14 cellular contexts compared by ENCODE assay signal in the genomic region with DNA sequence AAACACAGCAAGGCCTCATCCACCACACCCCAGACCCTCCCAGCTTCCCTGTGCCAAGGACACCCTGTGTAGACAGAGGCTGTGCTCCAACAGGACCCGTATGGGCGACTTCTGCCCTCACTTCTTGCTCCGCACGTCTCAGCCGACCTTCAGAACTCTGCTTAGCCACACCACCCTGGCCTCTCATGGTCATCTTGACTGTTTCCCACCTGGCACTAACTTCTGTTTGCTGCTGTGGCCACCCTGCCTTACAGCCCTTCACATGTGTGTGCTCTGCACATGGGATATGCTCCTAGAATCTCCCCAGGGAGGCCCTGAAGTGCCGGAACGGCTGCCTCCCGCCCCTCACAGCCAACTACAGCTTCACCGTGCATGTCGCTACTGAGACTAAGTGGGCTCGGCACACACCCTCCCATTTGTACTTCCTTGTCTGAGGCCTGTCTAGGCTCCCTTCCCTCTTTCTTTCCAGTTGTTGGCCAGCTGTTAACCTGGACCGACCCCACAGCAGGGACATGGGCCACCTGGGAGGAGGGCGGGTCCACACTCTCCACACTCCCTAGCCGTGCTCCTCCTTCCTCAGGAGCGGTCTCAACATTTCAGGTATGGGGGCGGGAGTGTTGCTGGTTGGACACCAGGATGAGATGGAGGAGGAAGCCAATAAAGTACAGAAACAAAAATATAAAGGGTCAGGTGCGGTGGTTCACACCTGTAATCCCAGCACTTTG.
DNase-seq lines count a peak whose midpoint lies in the region; ATAC-seq and TF ChIP-seq lines count a peak whose summit lies in the region.
"Had no signal": no experiment of that assay in that cellular context is flagged by ENCODE, and none has a peak within 500 bp of the region (broad histone marks: within the 10 kb centered on the region; RNA-seq: fewer than 3 reads in every experiment).

No MANE protein-coding gene starts in this region.

- peaks cover 19% of the 10 kb centered on the region for H3K36me3 Mint-ChIP-seq in HFFc6 (ENCODE audit: low read depth)
- peaks cover 78% of the 10 kb centered on the region for H3K36me3 Mint-ChIP-seq in dendritic cell treated with granulocyte-macrophage colony-stimulating factor and Interleukin-4, amounts not matched to agents 40 ng/mL and 50 ng/mL, for 4 days (ENCODE audit: low read depth)

- H3K9me3 Mint-ChIP-seq in HFFc6: no peaks in the 10 kb centered on the region
- H3K9me3 Mint-ChIP-seq in dendritic cell treated with granulocyte-macrophage colony-stimulating factor and Interleukin-4, amounts not matched to agents 40 ng/mL and 50 ng/mL, for 4 days: no peaks in the 10 kb centered on the region
- H3K9me3 Mint-ChIP-seq: naive B cell had no signal

- peaks cover 22% of the 10 kb centered on the region for H3K4me1 Mint-ChIP-seq in HFFc6 (ENCODE audit: low read depth)
- H3K4me1 Mint-ChIP-seq in dendritic cell treated with granulocyte-macrophage colony-stimulating factor and Interleukin-4, amounts not matched to agents 40 ng/mL and 50 ng/mL, for 4 days (ENCODE audit: low read depth): peaks cover 75% of the 10 kb centered on the region

- no peaks in the 10 kb centered on the region for H3K27me3 ChIP-seq in sigmoid colon

- 69 to 76% methylated on average over 17 of the region's 17 CpGs for whole genome bisulfite sequencing in sigmoid colon, 2 donors

- TF ChIP-seq CTCF in HFFc6 (IDR thresholded peaks at IDR 0.05) (no peak), sigmoid colon (IDR thresholded peaks at IDR 0.05) (no peak)

- H3K36me3 ChIP-seq in sigmoid colon: peaks cover 0 to 31% (median 7%) of the 10 kb centered on the region in 4 donors

- H3K27ac Mint-ChIP-seq in HFFc6: peak overlapping the region; percentile 47; the same call in 1 of the 2 replicates
- H3K27ac Mint-ChIP-seq in dendritic cell treated with granulocyte-macrophage colony-stimulating factor and Interleukin-4, amounts not matched to agents 40 ng/mL and 50 ng/mL, for 4 days: peak overlapping the region; percentile 95

- DNase-seq in NCI-H187 (lab: John Stamatoyannopoulos, UW) (peak; percentile 26 to 55), NCI-H187 treated with DMSO at 0.1 percent for 48 hours (lab: John Stamatoyannopoulos, UW) (no peak), HFFc6 (no peak), sigmoid colon (peak; percentile 60), inferior parietal cortex (ENCODE audit: extremely low spot score) (no peak)
- DNase-seq: 8988T; amygdala; COR-L47; effector CD8-positive, alpha-beta T cell; naive B cell; right cardiac atrium had no signal

- peaks cover 0 to 6% (median 0%) of the 10 kb centered on the region in 4 donors for H3K4me1 ChIP-seq in sigmoid colon

- H3K27me3 Mint-ChIP-seq in HFFc6 (ENCODE audit: insufficient read depth): peaks cover 3% of the 10 kb centered on the region
- no peaks in the 10 kb centered on the region for H3K27me3 Mint-ChIP-seq in dendritic cell treated with granulocyte-macrophage colony-stimulating factor and Interleukin-4, amounts not matched to agents 40 ng/mL and 50 ng/mL, for 4 days
- H3K27me3 Mint-ChIP-seq: naive B cell had no signal

- intact Hi-C loops in dendritic cell treated with granulocyte-macrophage colony-stimulating factor and Interleukin-4, amounts not matched to agents 40 ng/mL and 50 ng/mL, for 4 days (cut with micrococcal nuclease): loop anchor here (1.0 to 10.0 kb wide), 4 partner anchors 7 to 1673 kb away; no protein-coding TSS in a partner anchor
- intact Hi-C loops in sigmoid colon (cut with DNase I): no loop called here

- no peaks in the 10 kb centered on the region for H3K9me3 ChIP-seq in sigmoid colon

- H3K4me3 ChIP-seq in sigmoid colon: no peak overlapping the region

- H3K27ac ChIP-seq in sigmoid colon: peak overlapping the region in 1 of 4 donors; percentile 10

- H3K4me3 Mint-ChIP-seq in HFFc6: no peak overlapping the region
- H3K4me3 Mint-ChIP-seq in dendritic cell treated with granulocyte-macrophage colony-stimulating factor and Interleukin-4, amounts not matched to agents 40 ng/mL and 50 ng/mL, for 4 days: peak overlapping the region; percentile 41

- TF ChIP-seq EP300 in sigmoid colon (IDR thresholded peaks at IDR 0.05): no peak

- ATAC-seq in HG03045 (IDR thresholded peaks at IDR 0.05; ENCODE audit: unreplicated experiment): no peak
- no peak for ATAC-seq in GM19324 (IDR thresholded peaks at IDR 0.05; ENCODE audit: low FRiP score, unreplicated experiment)

- no peak for TF ChIP-seq POLR2A in sigmoid colon (IDR thresholded peaks at IDR 0.05)

Comparison
In these comparisons a context has a peak if more than half of its experiments do, and no peak if none do; other contexts are left out.
1. DNase-seq: peak in NCI-H187 (2 of 2) and sigmoid colon (single experiment); none in NCI-H187 treated with DMSO at 0.1 percent for 48 hours (single experiment), HFFc6 (single experiment) and inferior parietal cortex (single experiment).